Comparison of ENCODE assay signal across 1 cellular context in genomic region chr19:16849168-16849567, GRCh38.
TF ChIP-seq lines count a peak whose summit lies in the region.

No MANE protein-coding gene starts in this region.

TF ChIP-seq in GM12878, 131 proteins besides CTCF, POLR2A, EP300 and RAD21 (continued from another document):
- TF ChIP-seq ZBTB40 (IDR thresholded peaks at IDR 0.05; ENCODE audit: borderline replicate concordance) = peak; percentile 49
TF ChIP-seq in GM12878: peak in this region for 1.
